ENCODE assay signal across 13 cellular contexts in the genomic region with DNA sequence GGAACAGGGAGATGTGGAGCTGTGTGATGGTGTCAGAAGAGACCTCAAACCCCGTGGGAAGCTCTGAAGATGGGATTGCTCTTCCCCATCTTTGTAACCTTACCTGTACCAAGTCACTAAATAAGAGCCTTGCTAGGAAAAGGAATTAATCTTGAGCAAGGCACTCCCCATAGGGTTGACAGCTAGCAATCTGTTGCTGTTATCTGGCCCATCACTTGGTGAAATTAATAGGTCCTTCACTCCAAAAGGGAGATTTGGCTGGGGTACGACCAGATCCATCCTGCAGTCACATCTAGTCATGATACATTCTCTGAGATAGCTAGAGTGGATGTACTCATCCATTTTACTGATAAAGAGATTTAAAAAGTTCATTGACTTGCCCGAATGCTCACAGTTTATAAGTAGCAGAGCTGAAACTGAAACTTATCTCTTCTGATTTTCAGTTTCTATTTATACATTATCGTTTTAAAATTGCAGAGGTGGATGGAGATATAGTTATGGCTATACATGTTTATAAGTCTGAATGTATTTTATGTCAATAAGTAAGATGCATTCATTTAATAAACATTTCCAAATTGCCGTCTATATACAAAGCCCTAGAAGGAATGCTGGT.
A peak's percentile ranks its signal among the peaks of the same experiment; 100 is the strongest.
DNase-seq lines count a peak whose midpoint lies in the region; ATAC-seq and TF ChIP-seq lines count a peak whose summit lies in the region.
"Had no signal": no experiment of that assay in that cellular context is flagged by ENCODE, and none has a peak within 500 bp of the region (broad histone marks: within the 10 kb centered on the region; RNA-seq: fewer than 3 reads in every experiment).

No MANE protein-coding gene starts in this region.

- no peak overlapping the region for H2BK5ac ChIP-seq in H9 (ENCODE audit: insufficient read length, low read length)

- WGBS in H9 (ENCODE audit: extremely low coverage, insufficient read length, low lambda C conversion rate) = no CpG with 5 or more reads among the region's 5 CpGs

- H3K4me1 ChIP-seq in MM.1S (ENCODE audit: low read length) (peaks cover 25% of the 10 kb centered on the region), H9 (ENCODE audit: insufficient read depth, low read length) (no peaks in the 10 kb centered on the region)
- H3K4me1 ChIP-seq: parathyroid adenoma had no signal

- H3K56ac ChIP-seq in H9 (ENCODE audit: insufficient read length, low read depth, low read length) = no peak overlapping the region

- H3K9ac ChIP-seq in MM.1S (ENCODE audit: low read length) (no peak overlapping the region), H9 (ENCODE audit: extremely low read depth, insufficient read length, low read length) (no peak overlapping the region)
- H3K9ac ChIP-seq: parathyroid adenoma had no signal

- peak overlapping the region; percentile 19 for H3K4me3 ChIP-seq in MM.1S (ENCODE audit: low read length)

- no peak overlapping the region for H2BK12ac ChIP-seq in H9 (ENCODE audit: insufficient read length, low read depth, low read length)

- H2BK20ac ChIP-seq in H9 (ENCODE audit: low read depth, low read length, poor library complexity, severe bottlenecking) = no peak overlapping the region

- H3F3A ChIP-seq in MM.1S (ENCODE audit: insufficient read depth, low read length) = 0 out of 2 replicates have a peak, but pooled peaks cover 4% of the 10 kb centered on the region

- H2AFZ ChIP-seq in MM.1S (ENCODE audit: low read length) (peak overlapping the region; percentile 36), H9 (ENCODE audit: low read length) (no peak overlapping the region)
- H2AFZ ChIP-seq: parathyroid adenoma had no signal

- ATAC-seq in GM18520 (IDR thresholded peaks at IDR 0.05; ENCODE audit: unreplicated experiment) (peak; percentile 57), GM19467 (IDR thresholded peaks at IDR 0.05; ENCODE audit: unreplicated experiment) (peak; percentile 65), HG02938 (IDR thresholded peaks at IDR 0.05; ENCODE audit: unreplicated experiment) (peak; percentile 95)
- ATAC-seq: stimulated activated memory B cell treated with anti-CD40 and anti-IgM and Interleukin-4, amounts not matched to agents 10 μg/mL and 1 μg/mL and 100 μg/mL, for 72 hours had no signal

- H3K36me3 Mint-ChIP-seq in H9 (ENCODE audit: insufficient read depth in 1 of 3, low read depth in 3 of 3) = no peaks in the 10 kb centered on the region
- H3K36me3 Mint-ChIP-seq: stimulated activated memory B cell treated with anti-CD40 and anti-IgM and Interleukin-4, amounts not matched to agents 10 μg/mL and 1 μg/mL and 100 μg/mL, for 72 hours had no signal

- H4K20me1 ChIP-seq in MM.1S (ENCODE audit: insufficient read depth, low read length) (no peaks in the 10 kb centered on the region), H9 (ENCODE audit: control insufficient read depth, insufficient read depth, insufficient read length) (no peaks in the 10 kb centered on the region)

- H2BK120ac ChIP-seq in H9 (ENCODE audit: low read depth, low read length, poor library complexity, severe bottlenecking) = no peak overlapping the region

- DNase-seq in MM.1S (peak; percentile 76), H9 (no peak), SHP77 (lab: John Stamatoyannopoulos, UW) (no peak), 8988T (no peak), ecto neural progenitor cell (ENCODE audit: low spot score) (no peak)
- DNase-seq: aorta, Kasumi-1, NCI-H2107 had no signal

- no peaks in the 10 kb centered on the region for H3K36me3 ChIP-seq in MM.1S (replicated peaks; ENCODE audit: insufficient read depth, low read length)

- H4K8ac ChIP-seq in H9 (replicated peaks; ENCODE audit: insufficient read length, low read depth, low read length) = no peak overlapping the region

- H3K27me3 ChIP-seq in MM.1S (replicated peaks; ENCODE audit: insufficient read depth, low read length) (no peaks in the 10 kb centered on the region), H9 (ENCODE audit: insufficient read depth, low read length) (no peaks in the 10 kb centered on the region)

- no peaks in the 10 kb centered on the region for H3K23me2 ChIP-seq in H9 (ENCODE audit: insufficient read length, low read depth, low read length, poor library complexity, severe bottlenecking)

- H2BK15ac ChIP-seq in H9 (ENCODE audit: low read depth, low read length) = no peak overlapping the region

- no peaks in the 10 kb centered on the region; the same call in 1 of the 2 replicates for H3K27me3 Mint-ChIP-seq in H9 (ENCODE audit: low read depth)
- H3K27me3 Mint-ChIP-seq: stimulated activated memory B cell treated with anti-CD40 and anti-IgM and Interleukin-4, amounts not matched to agents 10 μg/mL and 1 μg/mL and 100 μg/mL, for 72 hours had no signal

- no peaks in the 10 kb centered on the region for H3K9me2 ChIP-seq in MM.1S (replicated peaks; ENCODE audit: insufficient read depth, low read length)

- H3K4me2 ChIP-seq in MM.1S (ENCODE audit: low read depth, low read length) (peak overlapping the region; percentile 53), H9 (ENCODE audit: insufficient read depth, insufficient read length, low read length) (no peak overlapping the region)

- peak overlapping the region; percentile 12; the same call in 1 of the 2 replicates for H3K27ac ChIP-seq in MM.1S (ENCODE audit: low read length)
- no peak overlapping the region for H3K27ac ChIP-seq in H9 (ENCODE audit: insufficient read length, low read depth, low read length)
- H3K27ac ChIP-seq: parathyroid adenoma had no signal

- no peaks in the 10 kb centered on the region for H3K9me3 ChIP-seq in MM.1S (replicated peaks; ENCODE audit: insufficient read depth, low read length)
- H3K9me3 ChIP-seq in H9 (ENCODE audit: control insufficient read depth, low read depth, low read length) = no peaks in the 10 kb centered on the region

- no peak overlapping the region for H3K23ac ChIP-seq in H9 (ENCODE audit: insufficient read length, low read depth, low read length)

- H3K4ac ChIP-seq in H9 (ENCODE audit: low read depth, low read length) = no peak overlapping the region

- no peak overlapping the region for H3T11ph ChIP-seq in H9 (ENCODE audit: low read length)

- H2AK5ac ChIP-seq in H9 (ENCODE audit: insufficient read length, low read length) = no peak overlapping the region

- TF ChIP-seq CTCF in MM.1S (IDR thresholded peaks at IDR 0.05; ENCODE audit: low read length) = no peak
- TF ChIP-seq CTCF in H9 (conservative IDR thresholded peaks at IDR 0.05) = no peak

- no peak overlapping the region for H3K27ac Mint-ChIP-seq in H9
- H3K27ac Mint-ChIP-seq: stimulated activated memory B cell treated with anti-CD40 and anti-IgM and Interleukin-4, amounts not matched to agents 10 μg/mL and 1 μg/mL and 100 μg/mL, for 72 hours had no signal

- no peak overlapping the region for H4K5ac ChIP-seq in H9 (ENCODE audit: insufficient read length, low read depth, low read length)

- H4K91ac ChIP-seq in H9 (ENCODE audit: insufficient read length, low read depth, low read length) = no peak overlapping the region

- no peak overlapping the region for H3K14ac ChIP-seq in H9 (ENCODE audit: insufficient read depth, low read length)

- no peak overlapping the region for H3K4me3 Mint-ChIP-seq in H9
- H3K4me3 Mint-ChIP-seq: stimulated activated memory B cell treated with anti-CD40 and anti-IgM and Interleukin-4, amounts not matched to agents 10 μg/mL and 1 μg/mL and 100 μg/mL, for 72 hours had no signal

- H3K79me2 ChIP-seq in MM.1S (ENCODE audit: low read length) = no peaks in the 10 kb centered on the region
- H3K79me2 ChIP-seq in H9 (ENCODE audit: insufficient read depth, low read length) = no peaks in the 10 kb centered on the region
- H3K79me2 ChIP-seq: parathyroid adenoma had no signal

- H3K79me1 ChIP-seq in H9 (ENCODE audit: insufficient read depth, low read depth, low read length, poor library complexity, severe bottlenecking) = no peaks in the 10 kb centered on the region

- no peaks in the 10 kb centered on the region for H3K9me3 Mint-ChIP-seq in H9
- H3K9me3 Mint-ChIP-seq: stimulated activated memory B cell treated with anti-CD40 and anti-IgM and Interleukin-4, amounts not matched to agents 10 μg/mL and 1 μg/mL and 100 μg/mL, for 72 hours had no signal

- H3K18ac ChIP-seq in H9 (ENCODE audit: insufficient read length, low read depth, low read length) = no peak overlapping the region

- peaks cover 8% of the 10 kb centered on the region in 2 experiments for H3K4me1 Mint-ChIP-seq in H9
